Comparison of ENCODE assay signal across 18 cellular contexts in the genomic region with DNA sequence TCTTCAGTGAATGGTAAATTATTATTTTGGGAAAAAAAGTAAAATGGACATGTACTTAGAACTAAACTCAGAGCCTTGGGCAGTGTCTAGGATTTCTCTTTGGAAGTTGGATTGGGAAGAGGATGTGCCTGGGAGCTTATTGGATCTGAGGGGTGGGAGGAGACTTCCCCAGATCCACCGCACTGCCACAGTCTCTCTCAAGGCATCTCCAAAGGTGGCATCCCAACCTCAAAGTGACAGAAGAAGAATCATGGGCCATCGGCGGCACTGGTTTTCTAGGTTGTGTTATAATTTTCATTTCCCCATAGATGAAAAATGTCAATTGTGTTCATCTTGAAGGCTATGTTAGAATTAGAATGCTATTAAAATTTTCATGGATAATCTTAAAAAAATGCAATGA.
DNase-seq lines count a peak whose midpoint lies in the region; ATAC-seq and TF ChIP-seq lines count a peak whose summit lies in the region.
"Had no signal": no experiment of that assay in that cellular context is flagged by ENCODE, and none has a peak within 500 bp of the region (broad histone marks: within the 10 kb centered on the region; RNA-seq: fewer than 3 reads in every experiment).

No MANE protein-coding gene starts in this region.

- ATAC-seq in left ventricle myocardium superior (no peak), psoas muscle (no peak)
- ATAC-seq: A549 had no signal

- peaks cover 97% of the 10 kb centered on the region for H3K4me1 Mint-ChIP-seq in dendritic cell treated with granulocyte-macrophage colony-stimulating factor and Interleukin-4, amounts not matched to agents 40 ng/mL and 50 ng/mL, for 4 days (ENCODE audit: low read depth)

- no peaks in the 10 kb centered on the region for H3K9me3 Mint-ChIP-seq in dendritic cell treated with granulocyte-macrophage colony-stimulating factor and Interleukin-4, amounts not matched to agents 40 ng/mL and 50 ng/mL, for 4 days
- H3K9me3 Mint-ChIP-seq: activated CD4-positive, alpha-beta memory T cell treated with anti-CD3 and anti-CD28 coated beads, Interleukin-2, amount 10 ng/mL, durations not matched to agents 7 days and 5 days; activated naive CD4-positive, alpha-beta T cell treated with anti-CD3 and anti-CD28 coated beads, Interleukin-2, amount 10 ng/mL, durations not matched to agents 7 days and 5 days; T-helper 1 cell treated with Interleukin-12 subunit alpha and Interleukin-12 subunit beta and Interleukin-4 antibody, amounts not matched to agents 30 μg/mL and 1 μg/mL, for 36 hours had no signal

- no peaks in the 10 kb centered on the region for H3K36me3 Mint-ChIP-seq in dendritic cell treated with granulocyte-macrophage colony-stimulating factor and Interleukin-4, amounts not matched to agents 40 ng/mL and 50 ng/mL, for 4 days (ENCODE audit: low read depth)
- H3K36me3 Mint-ChIP-seq: activated naive CD4-positive, alpha-beta T cell treated with anti-CD3 and anti-CD28 coated beads, Interleukin-2, amount 10 ng/mL, durations not matched to agents 7 days and 5 days had no signal

- H3K9me3 ChIP-seq in right atrium auricular region, result no peaks in the 10 kb centered on the region
- no peaks in the 10 kb centered on the region for H3K9me3 ChIP-seq in psoas muscle
- H3K9me3 ChIP-seq: A549, pancreas, suprapubic skin had no signal

- peak; percentile 56 for DNase-seq in right atrium auricular region (ENCODE audit: low spot score)
- no peak for DNase-seq in left ventricle myocardium superior
- DNase-seq in psoas muscle, result no peak
- DNase-seq in NCI-H1436 (lab: John Stamatoyannopoulos, UW), result no peak
- no peak for DNase-seq in NCI-H187 (lab: John Stamatoyannopoulos, UW)
- no peak for DNase-seq in NCI-H510A treated with DMSO at 0.1 percent for 48 hours (lab: John Stamatoyannopoulos, UW)
- DNase-seq in DMS153 (lab: John Stamatoyannopoulos, UW), result no peak
- DNase-seq: activated naive CD4-positive, alpha-beta T cell treated with anti-CD3 and anti-CD28 coated beads, Interleukin-2, amount 10 ng/mL, durations not matched to agents 7 days and 5 days; activated T-cell treated with anti-CD3 and anti-CD28 coated beads, Interleukin-2, amount 50 U/mL, for 1 hour; NCI-H2029 treated with DMSO at 0.1 percent for 48 hours; pancreas had no signal

- H3K4me1 ChIP-seq in right atrium auricular region (peaks cover 0 to 87% of the 10 kb centered on the region in 2 donors), psoas muscle (peaks cover 70% of the 10 kb centered on the region)
- H3K4me1 ChIP-seq: pancreas had no signal

- peak overlapping the region; percentile 86 to 91 for H3K27ac ChIP-seq in right atrium auricular region
- H3K27ac ChIP-seq in psoas muscle, result peak overlapping the region; percentile 96
- H3K27ac ChIP-seq: epithelial cell of prostate, pancreas, VCaP had no signal

- TF ChIP-seq CTCF in right atrium auricular region (IDR thresholded peaks at IDR 0.05) (no peak), psoas muscle (IDR thresholded peaks at IDR 0.05) (no peak)

- H3K27me3 Mint-ChIP-seq in dendritic cell treated with granulocyte-macrophage colony-stimulating factor and Interleukin-4, amounts not matched to agents 40 ng/mL and 50 ng/mL, for 4 days, result no peaks in the 10 kb centered on the region
- H3K27me3 Mint-ChIP-seq: activated CD4-positive, alpha-beta memory T cell treated with anti-CD3 and anti-CD28 coated beads, Interleukin-2, amount 10 ng/mL, durations not matched to agents 7 days and 5 days had no signal

- 78 to 88% (median 86%) methylated on average over 3 of the region's 3 CpGs for WGBS in psoas muscle, 3 donors

- intact Hi-C loops in left ventricle myocardium superior (cut with micrococcal nuclease) (no loop called here), psoas muscle (cut with DNase I) (loop anchor here (2.0 to 10.0 kb wide), 4 partner anchors 102 to 482 kb away; a partner anchor contains a TSS)
- intact Hi-C loops in dendritic cell treated with granulocyte-macrophage colony-stimulating factor and Interleukin-4, amounts not matched to agents 40 ng/mL and 50 ng/mL, for 4 days (cut with micrococcal nuclease), result loop anchor here (5.0 kb wide), 1 partner anchor 36 kb away; no protein-coding TSS in a partner anchor

- H3K36me3 ChIP-seq in right atrium auricular region (no peaks in the 10 kb centered on the region), psoas muscle (ENCODE audit: insufficient read depth in 1 of 2, low read depth in 1 of 2) (no peaks in the 10 kb centered on the region)
- H3K36me3 ChIP-seq: pancreas, suprapubic skin had no signal

- no peak overlapping the region for H3K4me3 Mint-ChIP-seq in dendritic cell treated with granulocyte-macrophage colony-stimulating factor and Interleukin-4, amounts not matched to agents 40 ng/mL and 50 ng/mL, for 4 days
- H3K4me3 Mint-ChIP-seq: activated CD4-positive, alpha-beta memory T cell treated with anti-CD3 and anti-CD28 coated beads, Interleukin-2, amount 10 ng/mL, durations not matched to agents 7 days and 5 days; activated naive CD4-positive, alpha-beta T cell treated with anti-CD3 and anti-CD28 coated beads, Interleukin-2, amount 10 ng/mL, durations not matched to agents 7 days and 5 days; T-helper 1 cell treated with Interleukin-12 subunit alpha and Interleukin-12 subunit beta and Interleukin-4 antibody, amounts not matched to agents 30 μg/mL and 1 μg/mL, for 36 hours had no signal

- H3K27me3 ChIP-seq in right atrium auricular region (no peaks in the 10 kb centered on the region), psoas muscle (ENCODE audit: insufficient read depth in 3 of 3, low read length in 2 of 3) (no peaks in the 10 kb centered on the region)
- H3K27me3 ChIP-seq: pancreas, suprapubic skin had no signal

- peak overlapping the region; percentile 88 for H3K27ac Mint-ChIP-seq in dendritic cell treated with granulocyte-macrophage colony-stimulating factor and Interleukin-4, amounts not matched to agents 40 ng/mL and 50 ng/mL, for 4 days
- H3K27ac Mint-ChIP-seq: activated CD4-positive, alpha-beta memory T cell treated with anti-CD3 and anti-CD28 coated beads, Interleukin-2, amount 10 ng/mL, durations not matched to agents 7 days and 5 days; activated naive CD4-positive, alpha-beta T cell treated with anti-CD3 and anti-CD28 coated beads, Interleukin-2, amount 10 ng/mL, durations not matched to agents 7 days and 5 days; T-helper 1 cell treated with Interleukin-12 subunit alpha and Interleukin-12 subunit beta and Interleukin-4 antibody, amounts not matched to agents 30 μg/mL and 1 μg/mL, for 36 hours had no signal

- H3K4me3 ChIP-seq in right atrium auricular region (no peak overlapping the region), psoas muscle (no peak overlapping the region)
- H3K4me3 ChIP-seq: A549, pancreas, suprapubic skin had no signal
